ENCODE assay signal across 12 cellular contexts in genomic region chr6:7543761-7544424, GRCh38. TPM values are rescaled to one million over a fixed set of nuclear protein-coding genes. Genes with fewer than 3 reads are reported as not detected.
DNase-seq lines count a peak whose midpoint lies in the region; ATAC-seq and TF ChIP-seq lines count a peak whose summit lies in the region.
"Had no signal": no experiment of that assay in that cellular context is flagged by ENCODE, and none has a peak within 500 bp of the region (broad histone marks: within the 10 kb centered on the region; RNA-seq: fewer than 3 reads in every experiment).

No MANE protein-coding gene starts in this region.

- H3K4me3 ChIP-seq in NT2/D1 (ENCODE audit: insufficient read length, low read depth) (peak overlapping the region; percentile 11), esophagus muscularis mucosa (no peak overlapping the region)

- peaks cover 2% of the 10 kb centered on the region for H3K36me3 ChIP-seq in NT2/D1 (ENCODE audit: insufficient read depth, insufficient read length, low read length)
- no peaks in the 10 kb centered on the region for H3K36me3 ChIP-seq in esophagus muscularis mucosa
- H3K36me3 ChIP-seq: uterus had no signal

- no peak for TF ChIP-seq EP300 in esophagus muscularis mucosa (IDR thresholded peaks at IDR 0.05)

- intact Hi-C loops in esophagus muscularis mucosa (cut with DNase I) = no loop called here

- H3K36me3 Mint-ChIP-seq in osteocyte (ENCODE audit: unreplicated experiment) = peaks cover 5% of the 10 kb centered on the region

- no peaks in the 10 kb centered on the region for H3K9me3 ChIP-seq in NT2/D1 (ENCODE audit: insufficient read depth, low read length)
- H3K9me3 ChIP-seq in esophagus muscularis mucosa = no peaks in the 10 kb centered on the region
- H3K9me3 ChIP-seq: uterus had no signal

- H3K4me1 ChIP-seq in NT2/D1 (ENCODE audit: insufficient read depth, insufficient read length) (peaks cover 2% of the 10 kb centered on the region), esophagus muscularis mucosa (peaks cover 8 to 29% (median 27%) of the 10 kb centered on the region in 4 donors)

- no peak overlapping the region for H3K27ac ChIP-seq in esophagus muscularis mucosa (replicated peaks in 1 of 4)
- H3K27ac ChIP-seq: uterus had no signal

- no peak for TF ChIP-seq POLR2A in esophagus muscularis mucosa (IDR thresholded peaks at IDR 0.05; ENCODE audit: low read depth)

- no peaks in the 10 kb centered on the region for H3K27me3 Mint-ChIP-seq in osteocyte (ENCODE audit: unreplicated experiment)

- peak overlapping the region; percentile 95 for H3K27ac Mint-ChIP-seq in osteocyte (ENCODE audit: unreplicated experiment)

- H3K9ac ChIP-seq in NT2/D1 (ENCODE audit: insufficient read length, low read depth) = peak overlapping the region; percentile 21

- 68% methylated on average over 13 of the region's 13 CpGs for WGBS in esophagus muscularis mucosa

- DNase-seq in Daoy (ENCODE audit: low read depth) (peak; percentile 56), NT2/D1 (ENCODE audit: low read depth, low spot score) (no peak), esophagus muscularis mucosa (ENCODE audit: extremely low spot score) (peak; percentile 72), osteocyte (ENCODE audit: extremely low spot score, unreplicated experiment) (no peak), LoVo (ENCODE audit: low spot score) (no peak), T-helper 9 cell (no peak), NCI-H1694 treated with DMSO at 0.1 percent for 48 hours (lab: John Stamatoyannopoulos, UW) (no peak)
- DNase-seq: activated CD4-positive, alpha-beta T cell treated with anti-CD3 and anti-CD28 coated beads, Interleukin-2, amount 50 U/mL, for 4 hours; cerebellar nuclear complex; DND-41; uterus had no signal

- TF ChIP-seq CTCF in esophagus muscularis mucosa (IDR thresholded peaks at IDR 0.05) (no peak), osteocyte (IDR thresholded peaks at IDR 0.05) (no peak)

- peaks cover 61% of the 10 kb centered on the region for H3K4me1 Mint-ChIP-seq in osteocyte (ENCODE audit: unreplicated experiment)

- no peaks in the 10 kb centered on the region for H3K9me3 Mint-ChIP-seq in osteocyte (ENCODE audit: unreplicated experiment)

- no peak for ATAC-seq in HG02588 (IDR thresholded peaks at IDR 0.05; ENCODE audit: unreplicated experiment)

- peak overlapping the region; percentile 96 for H3K4me3 Mint-ChIP-seq in osteocyte (ENCODE audit: unreplicated experiment)

- H3K27me3 ChIP-seq in NT2/D1 (ENCODE audit: insufficient read depth, insufficient read length) = no peaks in the 10 kb centered on the region
- H3K27me3 ChIP-seq in esophagus muscularis mucosa = peaks cover 7 to 82% (median 31%) of the 10 kb centered on the region in 4 donors

RNA-seq across cellular contexts. Expression of gene DSP, which starts 2.4 kb away (rescaled TPM):
- 62.7 and 67.4 TPM in 2 replicates for total RNA-seq in Daoy (2014; rRNA removed; shearing (Covaris generic))
- total RNA-seq in esophagus muscularis mucosa (1 to 10 TPM; 2.1 to 9.4 (median 5.9) TPM), osteocyte (124 and 135 TPM in 2 replicates)

RNA-seq across cellular contexts. Expression of gene SNRNP48, which starts 46.1 kb away (rescaled TPM):
- 15.5 and 15.9 TPM in 2 replicates for total RNA-seq in Daoy (2014; rRNA removed; shearing (Covaris generic))
- total RNA-seq in esophagus muscularis mucosa = 10 to 100 TPM in 1 of 4 donors, 1 to 10 TPM in 3; 8.9 to 17.0 (median 9.5) TPM
- 12.1 and 14.3 TPM in 2 replicates for total RNA-seq in osteocyte

Comparison
In these comparisons a context has a peak if more than half of its experiments do, and no peak if none do; other contexts are left out.
1. DNase-seq: peak in Daoy (single experiment) and esophagus muscularis mucosa (single experiment); none in NT2/D1 (single experiment), osteocyte (single experiment), LoVo (single experiment), T-helper 9 cell (single experiment) and NCI-H1694 treated with DMSO at 0.1 percent for 48 hours (single experiment).